Comparison of ENCODE assay signal across 8 cellular contexts in the genomic region with DNA sequence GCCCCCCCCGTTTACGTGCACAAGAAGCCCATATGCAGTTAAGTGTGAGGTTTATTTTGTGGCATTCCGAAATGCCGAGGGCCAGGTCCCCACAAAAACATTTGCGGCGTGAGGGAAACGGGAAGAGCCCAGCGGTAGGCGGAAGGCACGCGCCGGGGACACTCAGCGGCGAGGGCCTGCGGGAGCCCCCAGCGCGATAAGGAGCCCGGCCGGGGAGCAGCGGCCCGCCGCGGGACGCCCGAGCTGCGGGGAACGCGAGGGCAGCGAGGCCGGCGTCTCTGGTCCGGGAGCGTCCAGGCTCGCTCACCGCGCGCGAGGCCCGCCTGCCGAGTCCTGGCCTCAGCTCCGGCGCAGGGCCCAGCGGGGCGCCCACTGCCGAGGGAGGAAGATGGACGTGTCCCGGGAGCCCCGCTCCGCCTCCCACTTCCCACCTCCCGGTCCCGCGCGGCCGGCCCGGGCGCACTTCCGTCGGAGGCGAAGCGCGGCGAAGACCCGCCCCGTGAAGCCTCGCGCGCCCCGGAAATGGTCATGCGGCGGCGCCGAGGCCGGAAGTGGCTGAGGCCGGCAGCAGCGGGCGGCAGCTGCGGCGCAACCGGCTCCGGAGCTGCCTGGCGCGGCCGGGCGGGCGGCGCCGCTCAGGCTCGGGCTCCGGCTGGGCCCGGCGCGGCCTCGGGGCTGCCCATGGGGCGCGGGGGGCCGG. TPM values are rescaled to one million over a fixed set of nuclear protein-coding genes. Genes with fewer than 3 reads are reported as not detected.
DNase-seq lines count a peak whose midpoint lies in the region; ATAC-seq and TF ChIP-seq lines count a peak whose summit lies in the region.

TRAPPC10 (plus strand) TSS at position 536 of the 700 bp plus-strand sequence. CDS start 185 bp downstream, outside the sequence.

- H3K9me3 ChIP-seq in fibroblast of lung (ENCODE audit: control insufficient read depth, insufficient read depth, low read depth, low read length): no peaks in the 10 kb centered on the region

- no peaks in the 10 kb centered on the region for H3K27me3 ChIP-seq in fibroblast of lung (ENCODE audit: control insufficient read depth, insufficient read depth, low read length)

- peak within 1 kb of the TSS; percentile 86 for H3K27ac ChIP-seq in fibroblast of lung (ENCODE audit: insufficient read depth, low read length)

- H3K36me3 Mint-ChIP-seq in IgD-negative memory B cell: peaks cover 6% of the 10 kb centered on the region
- H3K36me3 Mint-ChIP-seq in activated T-helper 17 cell treated with anti-CD3 and anti-CD28 coated beads, Interleukin-2, amount 50 U/mL, for 72 hours (ENCODE audit: low read depth): peaks cover 24% of the 10 kb centered on the region
- no peaks in the 10 kb centered on the region for H3K36me3 Mint-ChIP-seq in naive thymus-derived CD8-positive, alpha-beta T cell
- peaks cover 6% of the 10 kb centered on the region for H3K36me3 Mint-ChIP-seq in stimulated activated memory B cell treated with anti-CD40 and anti-IgM and Interleukin-4, amounts not matched to agents 10 μg/mL and 1 μg/mL and 100 μg/mL, for 72 hours

- no peaks in the 10 kb centered on the region for H3K36me3 ChIP-seq in fibroblast of lung (ENCODE audit: control insufficient read depth, insufficient read depth, low read length)

- H3K27me3 Mint-ChIP-seq in IgD-negative memory B cell: no peaks in the 10 kb centered on the region
- H3K27me3 Mint-ChIP-seq in activated T-helper 17 cell treated with anti-CD3 and anti-CD28 coated beads, Interleukin-2, amount 50 U/mL, for 72 hours: no peaks in the 10 kb centered on the region
- H3K27me3 Mint-ChIP-seq in naive thymus-derived CD8-positive, alpha-beta T cell: no peaks in the 10 kb centered on the region
- H3K27me3 Mint-ChIP-seq in stimulated activated memory B cell treated with anti-CD40 and anti-IgM and Interleukin-4, amounts not matched to agents 10 μg/mL and 1 μg/mL and 100 μg/mL, for 72 hours: no peaks in the 10 kb centered on the region

- peaks cover 2% of the 10 kb centered on the region for H4K20me1 ChIP-seq in fibroblast of lung (ENCODE audit: control insufficient read depth, extremely low read depth, insufficient read depth, low read length)

- DNase-seq in DMS114 treated with DMSO at 0.1 percent for 48 hours (lab: John Stamatoyannopoulos, UW; ENCODE audit: unreplicated experiment): peak; percentile 51
- DNase-seq in RPMI7951 (ENCODE audit: low read depth): peak; percentile 81
- peak; percentile 80 to 87 for DNase-seq in fibroblast of lung (ENCODE audit: low read depth in 2 of 2)
- peak; percentile 59 to 84 (median 76) for DNase-seq in naive thymus-derived CD8-positive, alpha-beta T cell

- peak within 1 kb of the TSS; percentile 83 for H3K9ac ChIP-seq in fibroblast of lung (ENCODE audit: insufficient read depth, low read length)

- H3K4me1 ChIP-seq in fibroblast of lung (ENCODE audit: control insufficient read depth, extremely low read depth, insufficient read depth, low read length): peaks cover 5% of the 10 kb centered on the region

- ATAC-seq in GM21515 (IDR thresholded peaks at IDR 0.05; ENCODE audit: unreplicated experiment): peak; percentile 57
- ATAC-seq in activated T-helper 17 cell treated with anti-CD3 and anti-CD28 coated beads, Interleukin-2, amount 50 U/mL, for 72 hours (replicated peaks): peak; percentile 82
- ATAC-seq in naive thymus-derived CD8-positive, alpha-beta T cell: peak; percentile 62 to 63
- peak; percentile 85 for ATAC-seq in stimulated activated memory B cell treated with anti-CD40 and anti-IgM and Interleukin-4, amounts not matched to agents 10 μg/mL and 1 μg/mL and 100 μg/mL, for 72 hours

- POLR2A ChIA-PET in naive thymus-derived CD8-positive, alpha-beta T cell (lab: Charles Lee): interaction anchor here (0.6 to 2.0 kb wide), 10 partner anchors 10 to 1608 kb away, joined by 3 to 14 read pairs (median 3); partner anchors contain the start of genes CFAP410, RRP1 and UBASH3A

- H3K27ac Mint-ChIP-seq in IgD-negative memory B cell: peak within 1 kb of the TSS; percentile 90 to 96 (median 93)
- H3K27ac Mint-ChIP-seq in activated T-helper 17 cell treated with anti-CD3 and anti-CD28 coated beads, Interleukin-2, amount 50 U/mL, for 72 hours: peak within 1 kb of the TSS; percentile 91
- H3K27ac Mint-ChIP-seq in naive thymus-derived CD8-positive, alpha-beta T cell: peak within 1 kb of the TSS; percentile 89 to 98 (median 94)
- H3K27ac Mint-ChIP-seq in stimulated activated memory B cell treated with anti-CD40 and anti-IgM and Interleukin-4, amounts not matched to agents 10 μg/mL and 1 μg/mL and 100 μg/mL, for 72 hours: peak within 1 kb of the TSS; percentile 92

- H3K4me1 Mint-ChIP-seq in IgD-negative memory B cell: peaks cover 35 to 38% (median 36%) of the 10 kb centered on the region in 3 donors
- peaks cover 35% of the 10 kb centered on the region for H3K4me1 Mint-ChIP-seq in activated T-helper 17 cell treated with anti-CD3 and anti-CD28 coated beads, Interleukin-2, amount 50 U/mL, for 72 hours
- H3K4me1 Mint-ChIP-seq in naive thymus-derived CD8-positive, alpha-beta T cell: peaks cover 20 to 57% (median 51%) of the 10 kb centered on the region in 4 donors
- peaks cover 46% of the 10 kb centered on the region for H3K4me1 Mint-ChIP-seq in stimulated activated memory B cell treated with anti-CD40 and anti-IgM and Interleukin-4, amounts not matched to agents 10 μg/mL and 1 μg/mL and 100 μg/mL, for 72 hours

- no peak for TF ChIP-seq CTCF in fibroblast of lung (conservative IDR thresholded peaks at IDR 0.05 in 1 of 2, IDR thresholded peaks at IDR 0.05 in 1 of 2; ENCODE audit: low read depth in 1 of 2, low read length in 2 of 2)

- peak within 1 kb of the TSS; percentile 91 for H3K4me2 ChIP-seq in fibroblast of lung (ENCODE audit: extremely low read depth, insufficient read depth, low read length)

- peak within 1 kb of the TSS; percentile 61 to 80 (median 66) for H3K4me3 ChIP-seq in fibroblast of lung (replicated peaks in 1 of 4; ENCODE audit: control extremely low read depth in 1 of 4, insufficient read depth in 1 of 4, low read depth in 3 of 4, low read length in 4 of 4)

- H3K4me3 Mint-ChIP-seq in IgD-negative memory B cell: peak within 1 kb of the TSS; percentile 92 to 94 (median 94)
- peak within 1 kb of the TSS; percentile 91 for H3K4me3 Mint-ChIP-seq in activated T-helper 17 cell treated with anti-CD3 and anti-CD28 coated beads, Interleukin-2, amount 50 U/mL, for 72 hours
- peak within 1 kb of the TSS; percentile 83 to 96 (median 91) for H3K4me3 Mint-ChIP-seq in naive thymus-derived CD8-positive, alpha-beta T cell
- H3K4me3 Mint-ChIP-seq in stimulated activated memory B cell treated with anti-CD40 and anti-IgM and Interleukin-4, amounts not matched to agents 10 μg/mL and 1 μg/mL and 100 μg/mL, for 72 hours: peak within 1 kb of the TSS; percentile 90

- no peaks in the 10 kb centered on the region for H3K9me3 Mint-ChIP-seq in IgD-negative memory B cell
- H3K9me3 Mint-ChIP-seq in activated T-helper 17 cell treated with anti-CD3 and anti-CD28 coated beads, Interleukin-2, amount 50 U/mL, for 72 hours: no peaks in the 10 kb centered on the region
- H3K9me3 Mint-ChIP-seq in naive thymus-derived CD8-positive, alpha-beta T cell: no peaks in the 10 kb centered on the region
- H3K9me3 Mint-ChIP-seq in stimulated activated memory B cell treated with anti-CD40 and anti-IgM and Interleukin-4, amounts not matched to agents 10 μg/mL and 1 μg/mL and 100 μg/mL, for 72 hours: no peaks in the 10 kb centered on the region

- peak within 1 kb of the TSS; percentile 26 for H2AFZ ChIP-seq in fibroblast of lung (ENCODE audit: low read length)

- peaks cover 43% of the 10 kb centered on the region for H3K79me2 ChIP-seq in fibroblast of lung (ENCODE audit: control insufficient read depth, insufficient read depth, low read length)

RNA-seq across cellular contexts. Expression of gene TRAPPC10, which starts in this region (rescaled TPM):
- 17.9 TPM for polyA plus RNA-seq in IgD-negative memory B cell
- total RNA-seq in RPMI7951 (2014; rRNA removed; shearing (Covaris generic)): 11.8 and 24.5 TPM in 2 replicates
- total RNA-seq in activated T-helper 17 cell treated with anti-CD3 and anti-CD28 coated beads, Interleukin-2, amount 50 U/mL, for 72 hours: 10 to 100 TPM; 48.5 to 72.8 TPM
- total RNA-seq in fibroblast of lung: 12.3 and 22.0 TPM in 2 replicates
- 15.4 and 20.9 TPM in 2 replicates for polyA plus RNA-seq in fibroblast of lung
- polyA plus RNA-seq in fibroblast of lung (2012): 12.0 and 14.0 TPM in 2 replicates
- 48.1 and 63.5 TPM in 2 replicates for polyA minus RNA-seq in fibroblast of lung (ENCODE audit: low replicate concordance)
- total RNA-seq in naive thymus-derived CD8-positive, alpha-beta T cell: 100 to 1,000 TPM in 1 of 2 experiments, 10 to 100 TPM in 1; 97.3 to 107 TPM
- polyA plus RNA-seq in naive thymus-derived CD8-positive, alpha-beta T cell: 10 to 100 TPM; 17.7 to 33.1 (median 22.8) TPM

Comparison
In these comparisons a context has a peak if more than half of its experiments do, and no peak if none do; other contexts are left out.
1. Peak in every context shown above with its lines: DNase-seq, ATAC-seq, H3K4me3 ChIP-seq and H3K27ac ChIP-seq.